ENCODE assay signal across 1 cellular context in the genomic region with DNA sequence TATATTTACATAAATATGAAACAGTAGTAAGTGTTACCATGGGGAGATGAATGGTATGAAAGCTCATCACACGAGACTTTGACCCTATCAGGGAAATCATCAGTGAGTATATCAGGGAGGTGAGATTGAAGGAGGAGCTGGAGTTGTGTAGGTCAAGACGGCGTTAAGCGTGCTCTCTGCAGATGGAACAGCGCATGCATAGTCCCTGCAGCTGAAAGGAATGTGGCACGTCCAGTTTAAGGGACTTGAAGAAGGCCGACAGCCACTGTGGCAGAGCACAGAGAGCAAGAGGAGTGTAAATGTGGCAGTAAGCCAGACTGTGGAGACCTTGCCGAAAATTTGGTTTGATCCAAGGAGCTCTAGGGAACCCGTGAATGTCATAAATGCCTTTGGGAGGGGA.
TF ChIP-seq lines count a peak whose summit lies in the region.

No MANE protein-coding gene starts in this region.

TF ChIP-seq in WTC11, 78 proteins besides CTCF, POLR2A, EP300 and RAD21 (continued from another document):
- TF ChIP-seq ZNF317 (CRISPR knock-in tag; IDR thresholded peaks at IDR 0.05; ENCODE audit: borderline replicate concordance, low read depth): no peak
- no peak for TF ChIP-seq ZNF219 (CRISPR knock-in tag; IDR thresholded peaks at IDR 0.05; ENCODE audit: borderline replicate concordance)
- TF ChIP-seq GABPB1 (CRISPR knock-in tag; IDR thresholded peaks at IDR 0.05): no peak
- TF ChIP-seq, protein P1, sequence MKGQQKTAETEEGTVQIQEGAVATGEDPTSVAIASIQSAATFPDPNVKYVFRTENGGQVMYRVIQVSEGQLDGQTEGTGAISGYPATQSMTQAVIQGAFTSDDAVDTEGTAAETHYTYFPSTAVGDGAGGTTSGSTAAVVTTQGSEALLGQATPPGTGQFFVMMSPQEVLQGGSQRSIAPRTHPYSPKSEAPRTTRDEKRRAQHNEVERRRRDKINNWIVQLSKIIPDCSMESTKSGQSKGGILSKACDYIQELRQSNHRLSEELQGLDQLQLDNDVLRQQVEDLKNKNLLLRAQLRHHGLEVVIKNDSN (CRISPR knock-in tag; IDR thresholded peaks at IDR 0.05): no peak
